Comparison of ENCODE assay signal across 25 cellular contexts in the genomic region with DNA sequence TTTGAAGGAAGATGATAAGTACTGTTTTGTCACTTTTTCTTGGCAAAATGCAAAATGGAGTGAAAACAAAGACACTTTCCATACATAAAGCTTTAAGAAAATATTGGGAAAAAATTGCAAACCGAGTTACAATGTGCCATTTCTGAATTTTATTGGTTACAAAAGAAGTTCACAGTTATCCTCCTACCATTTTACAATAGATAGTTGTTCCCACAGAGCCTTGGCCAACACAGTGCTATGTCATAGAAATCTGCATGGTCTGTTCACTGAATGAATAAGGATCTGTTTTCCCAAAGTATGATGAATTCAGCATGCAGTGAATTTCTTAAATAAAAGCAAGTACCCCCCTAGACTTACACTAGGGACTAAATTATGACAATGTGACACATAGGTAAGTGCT.
DNase-seq lines count a peak whose midpoint lies in the region; ATAC-seq lines count a peak whose summit lies in the region.
"Had no signal": no experiment of that assay in that cellular context is flagged by ENCODE, and none has a peak within 500 bp of the region (broad histone marks: within the 10 kb centered on the region; RNA-seq: fewer than 3 reads in every experiment).

No MANE protein-coding gene starts in this region.

- no peaks in the 10 kb centered on the region for H3K36me3 Mint-ChIP-seq in T-helper 2 cell treated with Interferon-gamma antibody and Interleukin-4, amounts not matched to agents 5 μg/mL and 100 μg/mL, for 36 hours (ENCODE audit: low read depth)
- H3K36me3 Mint-ChIP-seq in activated CD8-positive, alpha-beta T cell treated with anti-CD3 and anti-CD28 coated beads, Interleukin-2, amount 10 ng/mL, durations not matched to agents 7 days and 5 days (ENCODE audit: low read depth): no peaks in the 10 kb centered on the region
- H3K36me3 Mint-ChIP-seq: CD4-positive, alpha-beta memory T cell had no signal

- H3K27me3 Mint-ChIP-seq in T-helper 2 cell treated with Interferon-gamma antibody and Interleukin-4, amounts not matched to agents 5 μg/mL and 100 μg/mL, for 36 hours (ENCODE audit: low read depth): no peaks in the 10 kb centered on the region
- H3K27me3 Mint-ChIP-seq in activated CD8-positive, alpha-beta T cell treated with anti-CD3 and anti-CD28 coated beads, Interleukin-2, amount 10 ng/mL, durations not matched to agents 7 days and 5 days (ENCODE audit: low read depth): no peaks in the 10 kb centered on the region
- H3K27me3 Mint-ChIP-seq: CD4-positive, alpha-beta memory T cell had no signal

- POLR2A ChIA-PET in activated CD8-positive, alpha-beta T cell treated with anti-CD3 and anti-CD28 coated beads, Interleukin-2, amount 10 ng/mL, durations not matched to agents 7 days and 5 days (lab: Charles Lee): no interaction called here

- in situ Hi-C loops in SK-MEL-5 (cut with HindIII; ENCODE audit: low pct_unique_long_range_greater_than_20kb, low sequenced_read_pairs): no loop called here

- no peaks in the 10 kb centered on the region for H3K9me3 Mint-ChIP-seq in T-helper 2 cell treated with Interferon-gamma antibody and Interleukin-4, amounts not matched to agents 5 μg/mL and 100 μg/mL, for 36 hours
- no peaks in the 10 kb centered on the region for H3K9me3 Mint-ChIP-seq in activated CD8-positive, alpha-beta T cell treated with anti-CD3 and anti-CD28 coated beads, Interleukin-2, amount 10 ng/mL, durations not matched to agents 7 days and 5 days (ENCODE audit: insufficient read depth)

- no peak for ATAC-seq in activated CD8-positive, alpha-beta T cell treated with anti-CD3 and anti-CD28 coated beads, Interleukin-2, amount 10 ng/mL, durations not matched to agents 7 days and 5 days
- ATAC-seq: A549, Panc1 had no signal

- CTCF ChIA-PET in activated CD8-positive, alpha-beta T cell treated with anti-CD3 and anti-CD28 coated beads, Interleukin-2, amount 10 ng/mL, durations not matched to agents 7 days and 5 days (lab: Charles Lee): no interaction called here

- no peak overlapping the region for H3K27ac Mint-ChIP-seq in T-helper 2 cell treated with Interferon-gamma antibody and Interleukin-4, amounts not matched to agents 5 μg/mL and 100 μg/mL, for 36 hours
- no peak overlapping the region for H3K27ac Mint-ChIP-seq in activated CD8-positive, alpha-beta T cell treated with anti-CD3 and anti-CD28 coated beads, Interleukin-2, amount 10 ng/mL, durations not matched to agents 7 days and 5 days
- H3K27ac Mint-ChIP-seq: CD4-positive, alpha-beta memory T cell had no signal

- H3K27ac ChIP-seq in substantia nigra (ENCODE audit: low read depth, low read length, poor library complexity, severe bottlenecking): peak overlapping the region; percentile 80
- H3K27ac ChIP-seq: A549 had no signal

- H3K4me3 Mint-ChIP-seq in T-helper 2 cell treated with Interferon-gamma antibody and Interleukin-4, amounts not matched to agents 5 μg/mL and 100 μg/mL, for 36 hours: no peak overlapping the region
- no peak overlapping the region for H3K4me3 Mint-ChIP-seq in activated CD8-positive, alpha-beta T cell treated with anti-CD3 and anti-CD28 coated beads, Interleukin-2, amount 10 ng/mL, durations not matched to agents 7 days and 5 days
- H3K4me3 Mint-ChIP-seq: CD4-positive, alpha-beta memory T cell had no signal

- H3K4me1 Mint-ChIP-seq in T-helper 2 cell treated with Interferon-gamma antibody and Interleukin-4, amounts not matched to agents 5 μg/mL and 100 μg/mL, for 36 hours (ENCODE audit: low read depth): no peaks in the 10 kb centered on the region
- H3K4me1 Mint-ChIP-seq in activated CD8-positive, alpha-beta T cell treated with anti-CD3 and anti-CD28 coated beads, Interleukin-2, amount 10 ng/mL, durations not matched to agents 7 days and 5 days (ENCODE audit: low read depth): no peaks in the 10 kb centered on the region
- H3K4me1 Mint-ChIP-seq: CD4-positive, alpha-beta memory T cell had no signal

- peak; percentile 75 for DNase-seq in SK-MEL-5 (ENCODE audit: low read depth, low spot score)
- DNase-seq in foreskin melanocyte: peak; percentile 45
- DNase-seq in medulla oblongata (ENCODE audit: extremely low spot score): peak; percentile 82
- DNase-seq in substantia nigra (lab: John Stamatoyannopoulos, UW): peak in 10 of 49 donors; percentile 5 to 58 (median 8)
- no peak for DNase-seq in EL
- no peak for DNase-seq in T-helper 2 cell treated with Interferon-gamma antibody and Interleukin-4, amounts not matched to agents 5 μg/mL and 100 μg/mL, for 36 hours (ENCODE audit: low spot score)
- no peak for DNase-seq in activated CD8-positive, alpha-beta T cell treated with anti-CD3 and anti-CD28 coated beads, Interleukin-2, amount 10 ng/mL, durations not matched to agents 7 days and 5 days
- no peak for DNase-seq in activated CD4-positive, alpha-beta T cell treated with anti-CD3 and anti-CD28 coated beads for 48 hours
- DNase-seq: AML-193; C1 segment of cervical spinal cord; Caco-2; CD4-positive, alpha-beta memory T cell; DMS 273 treated with DMSO at 0.1 percent for 48 hours; DMS79; GF-D8; IMR-90; KG1; MG63; NCI-H2081; NCI-H2227 treated with DMSO at 0.1 percent for 48 hours; NCI-H69; SHP77 treated with DMSO at 0.1 percent for 48 hours; SK-N-SH had no signal

Comparison
In these comparisons a context has a peak if more than half of its experiments do, and no peak if none do; other contexts are left out.
1. DNase-seq: peak in SK-MEL-5 (single experiment), foreskin melanocyte (single experiment) and medulla oblongata (single experiment); none in EL (single experiment), T-helper 2 cell treated with Interferon-gamma antibody and Interleukin-4, amounts not matched to agents 5 μg/mL and 100 μg/mL, for 36 hours (single experiment), activated CD8-positive, alpha-beta T cell treated with anti-CD3 and anti-CD28 coated beads, Interleukin-2, amount 10 ng/mL, durations not matched to agents 7 days and 5 days (single experiment) and activated CD4-positive, alpha-beta T cell treated with anti-CD3 and anti-CD28 coated beads for 48 hours (single experiment).